1 cellular context compared by ENCODE assay signal in the genomic region with DNA sequence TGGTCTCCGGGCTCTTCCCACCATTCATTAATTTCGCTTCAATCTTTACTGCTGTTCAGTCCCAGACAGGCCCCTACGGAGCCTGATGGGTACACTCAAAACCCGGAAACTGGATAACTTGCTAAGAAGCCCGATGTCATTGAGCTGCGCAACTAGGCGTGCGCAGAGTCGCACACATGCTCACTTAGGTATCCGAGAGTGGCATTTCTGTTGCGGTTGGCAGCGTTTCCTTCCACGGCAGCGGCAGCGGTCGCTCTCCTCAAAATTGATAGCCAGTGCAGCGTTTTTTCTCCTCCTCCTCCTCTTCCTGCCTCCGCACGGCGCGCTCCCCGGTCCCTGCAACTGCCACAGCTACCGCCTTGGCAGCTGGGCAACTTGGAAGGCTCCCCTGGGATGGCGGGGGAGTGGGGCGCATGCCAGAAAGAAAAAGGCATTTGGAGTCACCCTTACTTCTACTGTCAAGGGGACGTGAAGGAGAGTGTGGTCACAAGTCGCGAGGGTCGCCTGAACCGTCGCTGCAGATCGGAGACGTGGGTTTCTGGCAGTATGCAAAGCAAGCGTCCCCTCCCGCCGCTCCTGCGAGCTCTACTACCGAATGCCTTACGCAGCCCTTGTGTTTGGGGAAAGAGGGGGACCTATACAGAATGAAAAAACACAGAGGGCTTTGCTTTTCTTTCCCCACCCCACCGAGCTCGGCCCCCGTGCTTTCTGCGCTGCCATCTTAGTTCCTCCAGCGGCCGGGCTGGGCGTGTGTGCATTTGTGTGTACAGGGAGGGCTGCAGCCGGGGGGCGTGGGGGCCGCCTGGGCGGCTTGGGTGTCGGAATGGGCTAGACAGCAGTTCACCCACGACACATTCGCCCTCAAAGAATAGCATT.
TF ChIP-seq lines count a peak whose summit lies in the region.

No MANE protein-coding gene starts in this region.

TF ChIP-seq in HepG2, 621 proteins besides CTCF, POLR2A, EP300 and RAD21 (continued from another document and continues in another):
- TF ChIP-seq, protein P1, sequence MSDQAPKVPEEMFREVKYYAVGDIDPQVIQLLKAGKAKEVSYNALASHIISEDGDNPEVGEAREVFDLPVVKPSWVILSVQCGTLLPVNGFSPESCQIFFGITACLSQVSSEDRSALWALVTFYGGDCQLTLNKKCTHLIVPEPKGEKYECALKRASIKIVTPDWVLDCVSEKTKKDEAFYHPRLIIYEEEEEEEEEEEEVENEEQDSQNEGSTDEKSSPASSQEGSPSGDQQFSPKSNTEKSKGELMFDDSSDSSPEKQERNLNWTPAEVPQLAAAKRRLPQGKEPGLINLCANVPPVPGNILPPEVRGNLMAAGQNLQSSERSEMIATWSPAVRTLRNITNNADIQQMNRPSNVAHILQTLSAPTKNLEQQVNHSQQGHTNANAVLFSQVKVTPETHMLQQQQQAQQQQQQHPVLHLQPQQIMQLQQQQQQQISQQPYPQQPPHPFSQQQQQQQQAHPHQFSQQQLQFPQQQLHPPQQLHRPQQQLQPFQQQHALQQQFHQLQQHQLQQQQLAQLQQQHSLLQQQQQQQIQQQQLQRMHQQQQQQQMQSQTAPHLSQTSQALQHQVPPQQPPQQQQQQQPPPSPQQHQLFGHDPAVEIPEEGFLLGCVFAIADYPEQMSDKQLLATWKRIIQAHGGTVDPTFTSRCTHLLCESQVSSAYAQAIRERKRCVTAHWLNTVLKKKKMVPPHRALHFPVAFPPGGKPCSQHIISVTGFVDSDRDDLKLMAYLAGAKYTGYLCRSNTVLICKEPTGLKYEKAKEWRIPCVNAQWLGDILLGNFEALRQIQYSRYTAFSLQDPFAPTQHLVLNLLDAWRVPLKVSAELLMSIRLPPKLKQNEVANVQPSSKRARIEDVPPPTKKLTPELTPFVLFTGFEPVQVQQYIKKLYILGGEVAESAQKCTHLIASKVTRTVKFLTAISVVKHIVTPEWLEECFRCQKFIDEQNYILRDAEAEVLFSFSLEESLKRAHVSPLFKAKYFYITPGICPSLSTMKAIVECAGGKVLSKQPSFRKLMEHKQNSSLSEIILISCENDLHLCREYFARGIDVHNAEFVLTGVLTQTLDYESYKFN (CRISPR knock-in tag; conservative IDR thresholded peaks at IDR 0.05) = 0 out of 2 replicates have a peak, but pooled peaks have one; percentile 36
- TF ChIP-seq ZNF605 (CRISPR knock-in tag; IDR thresholded peaks at IDR 0.05) (peak; percentile 41), ZNF468 (CRISPR knock-in tag; IDR thresholded peaks at IDR 0.05) (no peak), DPF2 (CRISPR knock-in tag; IDR thresholded peaks at IDR 0.05; ENCODE audit: borderline replicate concordance, low read depth) (no peak), SMARCE1 (IDR thresholded peaks at IDR 0.05; ENCODE audit: borderline replicate concordance) (no peak), ZNF563 (CRISPR knock-in tag; IDR thresholded peaks at IDR 0.05) (0 out of 2 replicates have a peak, but pooled peaks have one; percentile 73), PHF20 (CRISPR knock-in tag; IDR thresholded peaks at IDR 0.05) (peak; percentile 57), MIER2 (CRISPR knock-in tag; IDR thresholded peaks at IDR 0.05) (no peak), ZMAT3 (CRISPR knock-in tag; conservative IDR thresholded peaks at IDR 0.05) (no peak), CBX1 (IDR thresholded peaks at IDR 0.05; ENCODE audit: low read depth) (no peak), ZNF670 (CRISPR knock-in tag; IDR thresholded peaks at IDR 0.05; ENCODE audit: borderline replicate concordance) (peak; percentile 72; the same call in 1 of the 2 replicates), FOXP1 (IDR thresholded peaks at IDR 0.05) (no peak), FOXP1 (CRISPR knock-in tag; IDR thresholded peaks at IDR 0.05) (no peak), TBX3 (IDR thresholded peaks at IDR 0.05; ENCODE audit: borderline replicate concordance) (no peak), RCOR2 (CRISPR knock-in tag; IDR thresholded peaks at IDR 0.05) (no peak), NCOA1 (CRISPR knock-in tag; IDR thresholded peaks at IDR 0.05) (no peak), BORCS8-MEF2B (CRISPR knock-in tag; IDR thresholded peaks at IDR 0.05) (no peak), HNRNPK (IDR thresholded peaks at IDR 0.05; ENCODE audit: low read depth, low read length, poor library complexity, severe bottlenecking) (no peak), ZNF569 (CRISPR knock-in tag; IDR thresholded peaks at IDR 0.05; ENCODE audit: borderline replicate concordance) (no peak), ATF7 (IDR thresholded peaks at IDR 0.05) (no peak), ATF7 (CRISPR knock-in tag; IDR thresholded peaks at IDR 0.05) (no peak), DMAP1 (CRISPR knock-in tag; IDR thresholded peaks at IDR 0.05) (peak; percentile 56; the same call in 1 of the 2 replicates), ZNF546 (CRISPR knock-in tag; conservative IDR thresholded peaks at IDR 0.05) (no peak), SRF (IDR thresholded peaks at IDR 0.05; ENCODE audit: low read depth, low read length) (no peak), MAF1 (CRISPR knock-in tag; IDR thresholded peaks at IDR 0.05; ENCODE audit: borderline replicate concordance) (no peak), ZNF549 (CRISPR knock-in tag; IDR thresholded peaks at IDR 0.05) (no peak)
- TF ChIP-seq, protein P2, sequence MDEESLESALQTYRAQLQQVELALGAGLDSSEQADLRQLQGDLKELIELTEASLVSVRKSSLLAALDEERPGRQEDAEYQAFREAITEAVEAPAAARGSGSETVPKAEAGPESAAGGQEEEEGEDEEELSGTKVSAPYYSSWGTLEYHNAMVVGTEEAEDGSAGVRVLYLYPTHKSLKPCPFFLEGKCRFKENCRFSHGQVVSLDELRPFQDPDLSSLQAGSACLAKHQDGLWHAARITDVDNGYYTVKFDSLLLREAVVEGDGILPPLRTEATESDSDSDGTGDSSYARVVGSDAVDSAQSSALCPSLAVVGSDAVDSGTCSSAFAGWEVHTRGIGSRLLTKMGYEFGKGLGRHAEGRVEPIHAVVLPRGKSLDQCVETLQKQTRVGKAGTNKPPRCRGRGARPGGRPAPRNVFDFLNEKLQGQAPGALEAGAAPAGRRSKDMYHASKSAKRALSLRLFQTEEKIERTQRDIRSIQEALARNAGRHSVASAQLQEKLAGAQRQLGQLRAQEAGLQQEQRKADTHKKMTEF (CRISPR knock-in tag; IDR thresholded peaks at IDR 0.05) = peak; percentile 55; the same call in 1 of the 2 replicates
- TF ChIP-seq, protein P3, sequence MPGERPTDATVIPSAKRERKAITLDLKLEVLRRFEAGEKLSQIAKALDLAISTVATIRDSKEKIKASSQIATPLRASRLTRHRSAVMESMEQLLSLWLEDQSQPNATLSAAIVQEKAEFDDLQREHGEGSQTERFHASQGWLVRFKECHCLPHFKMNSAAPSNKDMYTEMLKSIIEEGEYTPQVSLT (CRISPR knock-in tag; IDR thresholded peaks at IDR 0.05; ENCODE audit: borderline replicate concordance, low read depth) = no peak
- TF ChIP-seq, protein P4, sequence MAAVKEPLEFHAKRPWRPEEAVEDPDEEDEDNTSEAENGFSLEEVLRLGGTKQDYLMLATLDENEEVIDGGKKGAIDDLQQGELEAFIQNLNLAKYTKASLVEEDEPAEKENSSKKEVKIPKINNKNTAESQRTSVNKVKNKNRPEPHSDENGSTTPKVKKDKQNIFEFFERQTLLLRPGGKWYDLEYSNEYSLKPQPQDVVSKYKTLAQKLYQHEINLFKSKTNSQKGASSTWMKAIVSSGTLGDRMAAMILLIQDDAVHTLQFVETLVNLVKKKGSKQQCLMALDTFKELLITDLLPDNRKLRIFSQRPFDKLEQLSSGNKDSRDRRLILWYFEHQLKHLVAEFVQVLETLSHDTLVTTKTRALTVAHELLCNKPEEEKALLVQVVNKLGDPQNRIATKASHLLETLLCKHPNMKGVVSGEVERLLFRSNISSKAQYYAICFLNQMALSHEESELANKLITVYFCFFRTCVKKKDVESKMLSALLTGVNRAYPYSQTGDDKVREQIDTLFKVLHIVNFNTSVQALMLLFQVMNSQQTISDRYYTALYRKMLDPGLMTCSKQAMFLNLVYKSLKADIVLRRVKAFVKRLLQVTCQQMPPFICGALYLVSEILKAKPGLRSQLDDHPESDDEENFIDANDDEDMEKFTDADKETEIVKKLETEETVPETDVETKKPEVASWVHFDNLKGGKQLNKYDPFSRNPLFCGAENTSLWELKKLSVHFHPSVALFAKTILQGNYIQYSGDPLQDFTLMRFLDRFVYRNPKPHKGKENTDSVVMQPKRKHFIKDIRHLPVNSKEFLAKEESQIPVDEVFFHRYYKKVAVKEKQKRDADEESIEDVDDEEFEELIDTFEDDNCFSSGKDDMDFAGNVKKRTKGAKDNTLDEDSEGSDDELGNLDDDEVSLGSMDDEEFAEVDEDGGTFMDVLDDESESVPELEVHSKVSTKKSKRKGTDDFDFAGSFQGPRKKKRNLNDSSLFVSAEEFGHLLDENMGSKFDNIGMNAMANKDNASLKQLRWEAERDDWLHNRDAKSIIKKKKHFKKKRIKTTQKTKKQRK (IDR thresholded peaks at IDR 0.05; ENCODE audit: low read length) = no peak
- TF ChIP-seq, protein P5, sequence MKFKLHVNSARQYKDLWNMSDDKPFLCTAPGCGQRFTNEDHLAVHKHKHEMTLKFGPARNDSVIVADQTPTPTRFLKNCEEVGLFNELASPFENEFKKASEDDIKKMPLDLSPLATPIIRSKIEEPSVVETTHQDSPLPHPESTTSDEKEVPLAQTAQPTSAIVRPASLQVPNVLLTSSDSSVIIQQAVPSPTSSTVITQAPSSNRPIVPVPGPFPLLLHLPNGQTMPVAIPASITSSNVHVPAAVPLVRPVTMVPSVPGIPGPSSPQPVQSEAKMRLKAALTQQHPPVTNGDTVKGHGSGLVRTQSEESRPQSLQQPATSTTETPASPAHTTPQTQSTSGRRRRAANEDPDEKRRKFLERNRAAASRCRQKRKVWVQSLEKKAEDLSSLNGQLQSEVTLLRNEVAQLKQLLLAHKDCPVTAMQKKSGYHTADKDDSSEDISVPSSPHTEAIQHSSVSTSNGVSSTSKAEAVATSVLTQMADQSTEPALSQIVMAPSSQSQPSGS (CRISPR knock-in tag; IDR thresholded peaks at IDR 0.05) = peak; percentile 59; the same call in 1 of the 2 replicates
- TF ChIP-seq, protein P6, sequence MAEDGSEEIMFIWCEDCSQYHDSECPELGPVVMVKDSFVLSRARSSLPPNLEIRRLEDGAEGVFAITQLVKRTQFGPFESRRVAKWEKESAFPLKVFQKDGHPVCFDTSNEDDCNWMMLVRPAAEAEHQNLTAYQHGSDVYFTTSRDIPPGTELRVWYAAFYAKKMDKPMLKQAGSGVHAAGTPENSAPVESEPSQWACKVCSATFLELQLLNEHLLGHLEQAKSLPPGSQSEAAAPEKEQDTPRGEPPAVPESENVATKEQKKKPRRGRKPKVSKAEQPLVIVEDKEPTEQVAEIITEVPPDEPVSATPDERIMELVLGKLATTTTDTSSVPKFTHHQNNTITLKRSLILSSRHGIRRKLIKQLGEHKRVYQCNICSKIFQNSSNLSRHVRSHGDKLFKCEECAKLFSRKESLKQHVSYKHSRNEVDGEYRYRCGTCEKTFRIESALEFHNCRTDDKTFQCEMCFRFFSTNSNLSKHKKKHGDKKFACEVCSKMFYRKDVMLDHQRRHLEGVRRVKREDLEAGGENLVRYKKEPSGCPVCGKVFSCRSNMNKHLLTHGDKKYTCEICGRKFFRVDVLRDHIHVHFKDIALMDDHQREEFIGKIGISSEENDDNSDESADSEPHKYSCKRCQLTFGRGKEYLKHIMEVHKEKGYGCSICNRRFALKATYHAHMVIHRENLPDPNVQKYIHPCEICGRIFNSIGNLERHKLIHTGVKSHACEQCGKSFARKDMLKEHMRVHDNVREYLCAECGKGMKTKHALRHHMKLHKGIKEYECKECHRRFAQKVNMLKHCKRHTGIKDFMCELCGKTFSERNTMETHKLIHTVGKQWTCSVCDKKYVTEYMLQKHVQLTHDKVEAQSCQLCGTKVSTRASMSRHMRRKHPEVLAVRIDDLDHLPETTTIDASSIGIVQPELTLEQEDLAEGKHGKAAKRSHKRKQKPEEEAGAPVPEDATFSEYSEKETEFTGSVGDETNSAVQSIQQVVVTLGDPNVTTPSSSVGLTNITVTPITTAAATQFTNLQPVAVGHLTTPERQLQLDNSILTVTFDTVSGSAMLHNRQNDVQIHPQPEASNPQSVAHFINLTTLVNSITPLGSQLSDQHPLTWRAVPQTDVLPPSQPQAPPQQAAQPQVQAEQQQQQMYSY (CRISPR knock-in tag; IDR thresholded peaks at IDR 0.05) = peak; percentile 100
- TF ChIP-seq, protein P7, sequence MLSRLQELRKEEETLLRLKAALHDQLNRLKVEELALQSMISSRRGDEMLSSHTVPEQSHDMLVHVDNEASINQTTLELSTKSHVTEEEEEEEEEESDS (CRISPR knock-in tag; IDR thresholded peaks at IDR 0.05; ENCODE audit: borderline replicate concordance) = no peak
- TF ChIP-seq, protein P8, sequence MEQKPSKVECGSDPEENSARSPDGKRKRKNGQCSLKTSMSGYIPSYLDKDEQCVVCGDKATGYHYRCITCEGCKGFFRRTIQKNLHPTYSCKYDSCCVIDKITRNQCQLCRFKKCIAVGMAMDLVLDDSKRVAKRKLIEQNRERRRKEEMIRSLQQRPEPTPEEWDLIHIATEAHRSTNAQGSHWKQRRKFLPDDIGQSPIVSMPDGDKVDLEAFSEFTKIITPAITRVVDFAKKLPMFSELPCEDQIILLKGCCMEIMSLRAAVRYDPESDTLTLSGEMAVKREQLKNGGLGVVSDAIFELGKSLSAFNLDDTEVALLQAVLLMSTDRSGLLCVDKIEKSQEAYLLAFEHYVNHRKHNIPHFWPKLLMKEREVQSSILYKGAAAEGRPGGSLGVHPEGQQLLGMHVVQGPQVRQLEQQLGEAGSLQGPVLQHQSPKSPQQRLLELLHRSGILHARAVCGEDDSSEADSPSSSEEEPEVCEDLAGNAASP (CRISPR knock-in tag; IDR thresholded peaks at IDR 0.05; ENCODE audit: borderline replicate concordance) = no peak
- TF ChIP-seq, protein P9, sequence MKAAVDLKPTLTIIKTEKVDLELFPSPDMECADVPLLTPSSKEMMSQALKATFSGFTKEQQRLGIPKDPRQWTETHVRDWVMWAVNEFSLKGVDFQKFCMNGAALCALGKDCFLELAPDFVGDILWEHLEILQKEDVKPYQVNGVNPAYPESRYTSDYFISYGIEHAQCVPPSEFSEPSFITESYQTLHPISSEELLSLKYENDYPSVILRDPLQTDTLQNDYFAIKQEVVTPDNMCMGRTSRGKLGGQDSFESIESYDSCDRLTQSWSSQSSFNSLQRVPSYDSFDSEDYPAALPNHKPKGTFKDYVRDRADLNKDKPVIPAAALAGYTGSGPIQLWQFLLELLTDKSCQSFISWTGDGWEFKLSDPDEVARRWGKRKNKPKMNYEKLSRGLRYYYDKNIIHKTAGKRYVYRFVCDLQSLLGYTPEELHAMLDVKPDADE (CRISPR knock-in tag; IDR thresholded peaks at IDR 0.05) = no peak
- TF ChIP-seq, protein P10, sequence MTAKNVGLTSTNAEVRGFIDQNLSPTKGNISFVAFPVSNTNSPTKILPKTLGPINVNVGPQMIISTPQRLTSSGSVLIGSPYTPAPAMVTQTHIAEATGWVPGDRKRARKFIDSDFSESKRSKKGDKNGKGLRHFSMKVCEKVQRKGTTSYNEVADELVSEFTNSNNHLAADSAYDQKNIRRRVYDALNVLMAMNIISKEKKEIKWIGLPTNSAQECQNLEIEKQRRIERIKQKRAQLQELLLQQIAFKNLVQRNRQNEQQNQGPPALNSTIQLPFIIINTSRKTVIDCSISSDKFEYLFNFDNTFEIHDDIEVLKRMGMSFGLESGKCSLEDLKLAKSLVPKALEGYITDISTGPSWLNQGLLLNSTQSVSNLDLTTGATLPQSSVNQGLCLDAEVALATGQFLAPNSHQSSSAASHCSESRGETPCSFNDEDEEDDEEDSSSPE (CRISPR knock-in tag; IDR thresholded peaks at IDR 0.05) = peak; percentile 49
